In genomic region chr18:52242711-52243110, GRCh38 we compare ENCODE assay signal across 26 cellular contexts.
"Had no signal": no experiment of that assay in that cellular context is flagged by ENCODE, and none has a peak within 500 bp of the region (broad histone marks: within the 10 kb centered on the region; RNA-seq: fewer than 3 reads in every experiment).

No MANE protein-coding gene starts in this region.

- H3K36me3 Mint-ChIP-seq: naive thymus-derived CD4-positive, alpha-beta T cell; stimulated activated memory B cell treated with anti-CD40 and anti-IgM and Interleukin-4, amounts not matched to agents 10 μg/mL and 1 μg/mL and 100 μg/mL, for 72 hours had no signal

- H3K4me1 Mint-ChIP-seq: naive thymus-derived CD4-positive, alpha-beta T cell; nephron; stimulated activated memory B cell treated with anti-CD40 and anti-IgM and Interleukin-4, amounts not matched to agents 10 μg/mL and 1 μg/mL and 100 μg/mL, for 72 hours had no signal

- H3K4me1 ChIP-seq: esophagus squamous epithelium, heart right ventricle, left lung, prostate gland, spleen, transverse colon, upper lobe of right lung, uterus had no signal

- H3K27ac ChIP-seq: coronary artery, esophagus squamous epithelium, heart right ventricle, left lung, prostate gland, skin epidermis, spleen, transverse colon, upper lobe of right lung, uterus had no signal

- H3K4me3 ChIP-seq: coronary artery, esophagus squamous epithelium, heart right ventricle, left lung, prostate gland, skin epidermis, spleen, transverse colon, upper lobe of right lung, uterus had no signal

- H3K27me3 Mint-ChIP-seq: naive thymus-derived CD4-positive, alpha-beta T cell; stimulated activated memory B cell treated with anti-CD40 and anti-IgM and Interleukin-4, amounts not matched to agents 10 μg/mL and 1 μg/mL and 100 μg/mL, for 72 hours; stimulated activated naive CD8-positive, alpha-beta T cell treated with anti-CD3 and anti-CD28 coated beads, Interleukin-15, Interleukin-2, amounts not matched to agents 100 ng/mL and 50 ng/mL, for 24 hours had no signal

- DNase-seq: dermis blood vessel endothelial cell; effector memory CD4-positive, alpha-beta T cell; erythroblast; esophagus squamous epithelium; foreskin melanocyte; glutamatergic neuron; heart right ventricle; hippocampal formation; left cardiac atrium; left lung; mesendoderm; midbrain; naive thymus-derived CD4-positive, alpha-beta T cell; nucleus accumbens; right cardiac atrium; spleen; stimulated activated CD4-positive, alpha-beta T cell treated with anti-CD3 and anti-CD28 coated beads, Interleukin-4, amount 100 ng/mL, for 4 hours; transverse colon; upper lobe of right lung; uterus had no signal

- ATAC-seq: heart right ventricle; left cardiac atrium; left lung; naive thymus-derived CD4-positive, alpha-beta T cell; right cardiac atrium; stimulated activated memory B cell treated with anti-CD40 and anti-IgM and Interleukin-4, amounts not matched to agents 10 μg/mL and 1 μg/mL and 100 μg/mL, for 72 hours; upper lobe of right lung had no signal

- H3K36me3 ChIP-seq: esophagus squamous epithelium, heart right ventricle, left lung, prostate gland, spleen, transverse colon, upper lobe of right lung, uterus had no signal

- H3K4me3 Mint-ChIP-seq: naive thymus-derived CD4-positive, alpha-beta T cell; nephron; stimulated activated memory B cell treated with anti-CD40 and anti-IgM and Interleukin-4, amounts not matched to agents 10 μg/mL and 1 μg/mL and 100 μg/mL, for 72 hours; stimulated activated naive CD8-positive, alpha-beta T cell treated with anti-CD3 and anti-CD28 coated beads, Interleukin-15, Interleukin-2, amounts not matched to agents 100 ng/mL and 50 ng/mL, for 24 hours had no signal

- H3K27me3 ChIP-seq: esophagus squamous epithelium, heart right ventricle, left lung, spleen, transverse colon, upper lobe of right lung, uterus had no signal

- H3K9me3 ChIP-seq: esophagus squamous epithelium, prostate gland, transverse colon, uterus had no signal

- H3K27ac Mint-ChIP-seq: naive thymus-derived CD4-positive, alpha-beta T cell; nephron; stimulated activated memory B cell treated with anti-CD40 and anti-IgM and Interleukin-4, amounts not matched to agents 10 μg/mL and 1 μg/mL and 100 μg/mL, for 72 hours; stimulated activated naive CD8-positive, alpha-beta T cell treated with anti-CD3 and anti-CD28 coated beads, Interleukin-15, Interleukin-2, amounts not matched to agents 100 ng/mL and 50 ng/mL, for 24 hours had no signal
